ENCODE assay signal across 32 cellular contexts in the genomic region with DNA sequence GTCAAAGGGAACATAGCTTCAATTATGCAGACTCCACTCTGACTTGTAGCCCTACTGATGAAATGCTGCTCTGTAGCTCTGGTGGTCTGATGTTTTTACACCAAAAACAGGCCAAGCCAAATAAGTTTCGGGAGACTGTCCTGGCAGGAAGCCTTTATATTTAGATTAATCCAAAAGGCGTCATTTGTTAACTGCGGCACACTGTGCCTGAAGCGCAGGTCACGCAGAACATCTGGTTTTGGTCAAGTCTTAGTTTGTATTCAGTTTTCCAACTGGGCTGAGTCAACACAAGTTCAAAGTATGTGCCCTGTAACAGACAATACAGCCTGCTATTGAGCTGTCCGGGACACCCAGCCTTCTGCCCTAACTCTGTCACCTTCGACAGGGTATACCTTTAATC.
A peak's percentile ranks its signal among the peaks of the same experiment; 100 is the strongest.
DNase-seq lines count a peak whose midpoint lies in the region; ATAC-seq and TF ChIP-seq lines count a peak whose summit lies in the region.
"Had no signal": no experiment of that assay in that cellular context is flagged by ENCODE, and none has a peak within 500 bp of the region (broad histone marks: within the 10 kb centered on the region; RNA-seq: fewer than 3 reads in every experiment).

No MANE protein-coding gene starts in this region.

- peak; percentile 55 to 68 for ATAC-seq in right cardiac atrium
- ATAC-seq: activated CD8-positive, alpha-beta memory T cell treated with anti-CD3 and anti-CD28 coated beads, Interleukin-2, amount 10 ng/mL, durations not matched to agents 7 days and 5 days; body of pancreas; gastroesophageal sphincter; GM12878; left colon had no signal

- TF ChIP-seq EP300 in transverse colon (IDR thresholded peaks at IDR 0.05; ENCODE audit: low read depth), result no peak

- no peak overlapping the region for H3K56ac ChIP-seq in mesendoderm (ENCODE audit: low read length)

- no peak for TF ChIP-seq CTCF in right atrium auricular region (IDR thresholded peaks at IDR 0.05)
- no peak for TF ChIP-seq CTCF in fibroblast of the aortic adventitia (IDR thresholded peaks at IDR 0.05; ENCODE audit: insufficient read depth, low read length)
- TF ChIP-seq CTCF in transverse colon (IDR thresholded peaks at IDR 0.05), result no peak

- no peak overlapping the region for H2AK5ac ChIP-seq in mesendoderm (ENCODE audit: low read length)

- H3K9ac ChIP-seq in adipocyte (ENCODE audit: low read length) (no peak overlapping the region), mesendoderm (ENCODE audit: low read length) (no peak overlapping the region)
- H3K9ac ChIP-seq: BLaER1 treated with 17β-estradiol and CSF1 and Interleukin-3, amounts not matched to agents 10 nM and 100 nM had no signal

- TF ChIP-seq POLR2A in transverse colon (IDR thresholded peaks at IDR 0.05), result no peak

- H3K27ac ChIP-seq in right cardiac atrium (ENCODE audit: low read length), result no peak overlapping the region
- H3K27ac ChIP-seq in right atrium auricular region, result no peak overlapping the region
- H3K27ac ChIP-seq in transverse colon, result no peak overlapping the region
- H3K27ac ChIP-seq in mesendoderm (ENCODE audit: low read depth, low read length), result no peak overlapping the region
- H3K27ac ChIP-seq: BLaER1 treated with 17β-estradiol and CSF1 and Interleukin-3, amounts not matched to agents 10 nM and 100 nM; body of pancreas; gastroesophageal sphincter; ovary; SK-N-MC; spleen; uterus had no signal

- no peak overlapping the region for H2BK120ac ChIP-seq in mesendoderm (ENCODE audit: low read depth, low read length)

- H3K9me3 ChIP-seq in right cardiac atrium (ENCODE audit: control insufficient read depth, low read length) (peaks cover 2% of the 10 kb centered on the region), right atrium auricular region (peaks cover 4 to 12% of the 10 kb centered on the region in 2 donors), adipocyte (ENCODE audit: control insufficient read depth, low read length) (peaks cover 13% of the 10 kb centered on the region), transverse colon (peaks cover 7 to 8% of the 10 kb centered on the region in 2 donors)
- H3K9me3 ChIP-seq: uterus had no signal

- no peak overlapping the region for H3K18ac ChIP-seq in mesendoderm (ENCODE audit: low read length)

- H2BK5ac ChIP-seq in mesendoderm (ENCODE audit: low read length), result no peak overlapping the region

- no peak overlapping the region for H3K4me2 ChIP-seq in mesendoderm (ENCODE audit: low read length)
- H3K4me2 ChIP-seq: BLaER1 treated with 17β-estradiol and CSF1 and Interleukin-3, amounts not matched to agents 10 nM and 100 nM had no signal

- H3K27me3 ChIP-seq in right cardiac atrium (ENCODE audit: control insufficient read depth, insufficient read depth), result no peaks in the 10 kb centered on the region
- H3K27me3 ChIP-seq in right atrium auricular region, result no peaks in the 10 kb centered on the region
- no peaks in the 10 kb centered on the region for H3K27me3 ChIP-seq in adipocyte (replicated peaks; ENCODE audit: control insufficient read depth, insufficient read depth, low read length)
- H3K27me3 ChIP-seq in transverse colon, result peaks cover under 1% of the 10 kb centered on the region
- H3K27me3 ChIP-seq in mesendoderm (ENCODE audit: insufficient read depth, low read length, poor library complexity), result no peaks in the 10 kb centered on the region
- H3K27me3 ChIP-seq: BLaER1 treated with 17β-estradiol and CSF1 and Interleukin-3, amounts not matched to agents 10 nM and 100 nM; body of pancreas; ovary; spleen; uterus had no signal

- no peak overlapping the region for H4K8ac ChIP-seq in mesendoderm (ENCODE audit: low read depth, low read length)

- H2BK15ac ChIP-seq in mesendoderm (replicated peaks; ENCODE audit: low read depth), result no peak overlapping the region

- H4K5ac ChIP-seq in mesendoderm (ENCODE audit: low read length), result no peak overlapping the region

- peak in 1 of 3 donors; percentile 55 for DNase-seq in right cardiac atrium
- no peak for DNase-seq in right atrium auricular region (ENCODE audit: low spot score)
- peak; percentile 50 for DNase-seq in adipocyte (ENCODE audit: low read depth)
- DNase-seq in fibroblast of the aortic adventitia (ENCODE audit: low read depth), result peak; percentile 55
- DNase-seq in NCI-H2171 (lab: John Stamatoyannopoulos, UW), result no peak
- DNase-seq in transverse colon, result no peak
- DNase-seq in mesendoderm, result no peak
- no peak for DNase-seq in activated naive CD4-positive, alpha-beta T cell treated with Interleukin-2 at 50 U/mL for 16 hours
- DNase-seq: ACHN; activated CD8-positive, alpha-beta memory T cell treated with anti-CD3 and anti-CD28 coated beads, Interleukin-2, amount 10 ng/mL, durations not matched to agents 7 days and 5 days; activated gamma-delta T cell treated with Interleukin-2 at 50 U/mL for 16 hours; activated T-cell treated with anti-CD3 and anti-CD28 coated beads, Interleukin-2, amount 50 U/mL, for 48 hours; body of pancreas; effector CD4-positive, alpha-beta T cell; KBM-7; left colon; NCI-H1105 treated with DMSO at 0.1 percent for 48 hours; NCI-H187 treated with DMSO at 0.1 percent for 48 hours; NCI-H524; nephron progenitor cell; OCI-M1; ovary; retina; spleen; stimulated activated CD4-positive, alpha-beta T cell treated with anti-CD3 and anti-CD28 coated beads, Interleukin-2, amount 100 ng/mL, for 24 hours; stimulated activated CD8-positive, alpha-beta memory T cell treated with anti-CD3 and anti-CD28 coated beads, Interleukin-4, amount 100 ng/mL, for 48 hours; uterus had no signal

- no peaks in the 10 kb centered on the region for H3K36me3 ChIP-seq in right atrium auricular region
- no peaks in the 10 kb centered on the region for H3K36me3 ChIP-seq in adipocyte (ENCODE audit: control insufficient read depth, insufficient read depth, low read length, severe bottlenecking)
- H3K36me3 ChIP-seq in transverse colon, result no peaks in the 10 kb centered on the region
- H3K36me3 ChIP-seq in mesendoderm (ENCODE audit: control insufficient read depth, insufficient read depth, low read length), result no peaks in the 10 kb centered on the region
- H3K36me3 ChIP-seq: BLaER1 treated with 17β-estradiol and CSF1 and Interleukin-3, amounts not matched to agents 10 nM and 100 nM; gastroesophageal sphincter; ovary; spleen; thoracic aorta; uterus had no signal

- no peaks in the 10 kb centered on the region for H3K79me1 ChIP-seq in mesendoderm (ENCODE audit: low read length)

- intact Hi-C loops in right cardiac atrium (cut with DNase I), result no loop called here
- intact Hi-C loops in transverse colon (cut with DNase I; ENCODE audit: low total_unique reads), result no loop called here

- WGBS in right cardiac atrium, result 61% methylated on average over 7 of the region's 7 CpGs
- WGBS in transverse colon (ENCODE audit: low coverage in 1 of 2), 2 donors, result 48 to 75% methylated on average over 6 to 7 of the region's 7 CpGs
- no CpG with 5 or more reads among the region's 7 CpGs for WGBS in mesendoderm (ENCODE audit: extremely low coverage, insufficient coverage, low lambda C conversion rate)

- no peak overlapping the region for H3K4me3 ChIP-seq in right cardiac atrium (ENCODE audit: low read length)
- H3K4me3 ChIP-seq in right atrium auricular region, result no peak overlapping the region
- H3K4me3 ChIP-seq in adipocyte (ENCODE audit: low read length), result no peak overlapping the region
- H3K4me3 ChIP-seq in fibroblast of the aortic adventitia (ENCODE audit: low read depth, low read length), result no peak overlapping the region
- H3K4me3 ChIP-seq in transverse colon, result no peak overlapping the region
- H3K4me3 ChIP-seq in mesendoderm (ENCODE audit: low read length), result no peak overlapping the region
- H3K4me3 ChIP-seq: BLaER1 treated with 17β-estradiol and CSF1 and Interleukin-3, amounts not matched to agents 10 nM and 100 nM; body of pancreas; gastroesophageal sphincter; GM12878; ovary; SK-N-MC; spleen; thoracic aorta; uterus had no signal

- in situ Hi-C loops in transverse colon (cut with MboI; ENCODE audit: low pct_ligation_motif_present in 1 of 4, low pct_unique_long_range_greater_than_20kb in 1 of 4, low sequenced_read_pairs in 3 of 4), result no loop called here

- no peak overlapping the region for H3K4ac ChIP-seq in mesendoderm (ENCODE audit: low read depth, low read length)

- no peaks in the 10 kb centered on the region for H3K79me2 ChIP-seq in mesendoderm (ENCODE audit: control insufficient read depth, insufficient read depth, low read length)

- no peak overlapping the region for H3K23ac ChIP-seq in mesendoderm (ENCODE audit: low read length)

- H3K4me1 ChIP-seq in right cardiac atrium (ENCODE audit: control insufficient read depth, insufficient read depth, low read length), result no peaks in the 10 kb centered on the region
- no peaks in the 10 kb centered on the region for H3K4me1 ChIP-seq in right atrium auricular region
- H3K4me1 ChIP-seq in adipocyte (ENCODE audit: control insufficient read depth, insufficient read depth, low read length), result peaks cover 23% of the 10 kb centered on the region
- H3K4me1 ChIP-seq in transverse colon, result no peaks in the 10 kb centered on the region
- H3K4me1 ChIP-seq in mesendoderm (ENCODE audit: control insufficient read depth, low read depth, low read length), result no peaks in the 10 kb centered on the region
- H3K4me1 ChIP-seq: BLaER1 treated with 17β-estradiol and CSF1 and Interleukin-3, amounts not matched to agents 10 nM and 100 nM; body of pancreas; gastroesophageal sphincter; spleen; uterus had no signal

Comparison
In these comparisons a context has a peak if more than half of its experiments do, and no peak if none do; other contexts are left out.
1. DNase-seq: peak in adipocyte (single experiment) and fibroblast of the aortic adventitia (single experiment); none in right atrium auricular region (single experiment), NCI-H2171 (single experiment), transverse colon (single experiment), mesendoderm (single experiment) and activated naive CD4-positive, alpha-beta T cell treated with Interleukin-2 at 50 U/mL for 16 hours (single experiment).